ENCODE assay signal across 14 cellular contexts in genomic region chr4:74114234-74114633, GRCh38. TPM values are rescaled to one million over a fixed set of nuclear protein-coding genes. Genes with fewer than 3 reads are reported as not detected.
DNase-seq lines count a peak whose midpoint lies in the region; ATAC-seq and TF ChIP-seq lines count a peak whose summit lies in the region.
"Had no signal": no experiment of that assay in that cellular context is flagged by ENCODE, and none has a peak within 500 bp of the region (broad histone marks: within the 10 kb centered on the region; RNA-seq: fewer than 3 reads in every experiment).

No MANE protein-coding gene starts in this region.

- H3K4me1 ChIP-seq in ACC112 (ENCODE audit: control insufficient read depth, insufficient read depth, low read length, unreplicated experiment): peaks cover 74% of the 10 kb centered on the region

- H3K9me3 Mint-ChIP-seq in MCF 10A (ENCODE audit: unreplicated experiment): no peaks in the 10 kb centered on the region
- H3K9me3 Mint-ChIP-seq: activated CD4-positive, alpha-beta T cell treated with anti-CD3 and anti-CD28 coated beads, Interleukin-2, amount 10 ng/mL, durations not matched to agents 24 days and 14 days; endodermal cell had no signal

- no peak for TF ChIP-seq CTCF in MCF 10A (IDR thresholded peaks at IDR 0.05; ENCODE audit: unreplicated experiment)
- no peak for TF ChIP-seq CTCF in fibroblast of villous mesenchyme (IDR thresholded peaks at IDR 0.05; ENCODE audit: insufficient read depth, low read depth, low read length)

- POLR2A ChIA-PET in MCF 10A (lab: Yijun Ruan, JAX): interaction anchor here (0.6 to 12.1 kb wide), 22 partner anchors 8 to 438 kb away, joined by 3 to 521 read pairs (median 4); partner anchors contain the start of genes CXCL1, CXCL2, CXCL3 and EPGN

- CTCF ChIA-PET in MCF 10A (lab: Yijun Ruan, JAX): interaction anchor here (0.6 to 4.8 kb wide), 7 partner anchors 12 to 251 kb away, joined by 3 to 39 read pairs (median 4); partner anchors contain the start of genes CXCL2 and CXCL3

- H3K4me3 Mint-ChIP-seq in MCF 10A (ENCODE audit: unreplicated experiment): peak overlapping the region; percentile 88
- H3K4me3 Mint-ChIP-seq: activated CD4-positive, alpha-beta T cell treated with anti-CD3 and anti-CD28 coated beads, Interleukin-2, amount 10 ng/mL, durations not matched to agents 24 days and 14 days; endodermal cell had no signal

- H3K27ac Mint-ChIP-seq in MCF 10A (ENCODE audit: low read depth, unreplicated experiment): peak overlapping the region; percentile 99
- H3K27ac Mint-ChIP-seq: activated CD4-positive, alpha-beta T cell treated with anti-CD3 and anti-CD28 coated beads, Interleukin-2, amount 10 ng/mL, durations not matched to agents 24 days and 14 days; endodermal cell had no signal

- H3K36me3 ChIP-seq in ACC112 (ENCODE audit: insufficient read depth, low read length): no peaks in the 10 kb centered on the region

- H3K27ac ChIP-seq in ACC112 (ENCODE audit: low read depth, low read length): peak overlapping the region; percentile 100

- peak; percentile 41 for DNase-seq in HPDE6-E6E7 (ENCODE audit: extremely low spot score)
- DNase-seq in MCF 10A (ENCODE audit: unreplicated experiment): peak; percentile 88
- peak; percentile 49 for DNase-seq in fibroblast of villous mesenchyme (ENCODE audit: low read depth)
- no peak for DNase-seq in SK-N-DZ (ENCODE audit: low spot score)
- no peak for DNase-seq in NCI-H82 treated with DMSO at 0.1 percent for 48 hours (lab: John Stamatoyannopoulos, UW; ENCODE audit: unreplicated experiment)
- no peak for DNase-seq in NOMO-1 treated with dmso at 0.1 percent for 144 hours (lab: John Stamatoyannopoulos, UW; ENCODE audit: unreplicated experiment)
- DNase-seq: activated CD4-positive, alpha-beta T cell treated with anti-CD3 and anti-CD28 coated beads, Interleukin-2, amount 10 ng/mL, durations not matched to agents 24 days and 14 days; activated T-cell treated with anti-CD3 and anti-CD28 coated beads, Interleukin-2, amount 50 U/mL, for 48 hours; endodermal cell; posterior cingulate gyrus; stimulated activated CD4-positive, alpha-beta T cell treated with anti-CD3 and anti-CD28 coated beads, Interleukin-1b, Interleukin-23, amount 100 ng/mL, for 48 hours had no signal

- H3K27me3 ChIP-seq in ACC112 (ENCODE audit: insufficient read depth, low read length): no peaks in the 10 kb centered on the region

- peaks cover 20% of the 10 kb centered on the region for H3K36me3 Mint-ChIP-seq in MCF 10A (ENCODE audit: insufficient read depth, unreplicated experiment)

- no peaks in the 10 kb centered on the region for H3K27me3 Mint-ChIP-seq in MCF 10A (ENCODE audit: insufficient read depth, unreplicated experiment)

- H3K4me1 Mint-ChIP-seq in MCF 10A (ENCODE audit: insufficient read depth, unreplicated experiment): peaks cover 62% of the 10 kb centered on the region
- H3K4me1 Mint-ChIP-seq: activated CD4-positive, alpha-beta T cell treated with anti-CD3 and anti-CD28 coated beads, Interleukin-2, amount 10 ng/mL, durations not matched to agents 24 days and 14 days had no signal

- no peak overlapping the region for H2AFZ ChIP-seq in ACC112 (ENCODE audit: low read length, unreplicated experiment)

- no peak for ATAC-seq in GM21619 (IDR thresholded peaks at IDR 0.05; ENCODE audit: unreplicated experiment)

- H3K79me2 ChIP-seq in ACC112 (ENCODE audit: control insufficient read depth, insufficient read depth, low read length, unreplicated experiment): no peaks in the 10 kb centered on the region

- intact Hi-C loops in MCF 10A (cut with micrococcal nuclease): loop anchor here (5.0 to 10.0 kb wide), 3 partner anchors 193 to 431 kb away; partner anchors contain the start of genes CXCL1 and EPGN

- no TSS peak for BruUV-seq in MCF 10A (replicated peaks; lab: Mats Ljungman, UMichigan)

- H3K4me3 ChIP-seq in ACC112 (ENCODE audit: low read depth, low read length) (no peak overlapping the region), fibroblast of villous mesenchyme (ENCODE audit: low read depth, low read length) (no peak overlapping the region)

RNA-seq across cellular contexts. Expression of gene CXCL2, which starts 15.2 kb away (rescaled TPM):
- total RNA-seq in MCF 10A (2022) (62.3 and 76.2 TPM in 2 replicates), fibroblast of villous mesenchyme (1.3 and 3.5 TPM in 2 replicates)
- not detected in 2 replicates for polyA plus RNA-seq in SK-N-DZ (2014; cell fraction: cytosol; rRNA removed)
- polyA plus RNA-seq in SK-N-DZ (2014; cell fraction: nucleus; rRNA removed): not detected in 2 replicates
- total RNA-seq: activated CD4-positive, alpha-beta T cell treated with anti-CD3 and anti-CD28 coated beads, Interleukin-2, amount 10 ng/mL, durations not matched to agents 24 days and 14 days; G401 had no signal

RNA-seq across cellular contexts. Expression of gene MTHFD2L, which starts 43.7 kb away (rescaled TPM):
- 110 and 113 TPM in 2 replicates for total RNA-seq in MCF 10A (2022)
- 7.4 and 16.8 TPM in 2 replicates for total RNA-seq in fibroblast of villous mesenchyme
- polyA plus RNA-seq in SK-N-DZ (2014; cell fraction: cytosol; rRNA removed): 25.6 and 26.3 TPM in 2 replicates
- polyA plus RNA-seq in SK-N-DZ (2014; cell fraction: nucleus; rRNA removed): 26.5 and 33.4 TPM in 2 replicates

Comparison
In these comparisons a context has a peak if more than half of its experiments do, and no peak if none do; other contexts are left out.
1. DNase-seq: peak in HPDE6-E6E7 (single experiment), MCF 10A (single experiment) and fibroblast of villous mesenchyme (single experiment); none in SK-N-DZ (single experiment), NCI-H82 treated with DMSO at 0.1 percent for 48 hours (single experiment) and NOMO-1 treated with dmso at 0.1 percent for 144 hours (single experiment).
2. RNA of gene CXCL2, which starts 15.2 kb away (total RNA-seq): 62.3 to 76.2 TPM in MCF 10A; 1.3 to 3.5 TPM in fibroblast of villous mesenchyme; every median in the first group is over 10 times any median in the second.